Comparison of ENCODE assay signal across 8 cellular contexts in genomic region chr16:29620591-29620990, GRCh38. TPM values are rescaled to one million over a fixed set of nuclear protein-coding genes. Genes with fewer than 3 reads are reported as not detected.
DNase-seq lines count a peak whose midpoint lies in the region; ATAC-seq and TF ChIP-seq lines count a peak whose summit lies in the region.
"Not testable (repeated sequence)": the region's sequence is repeated elsewhere in the genome, so short reads cannot be mapped to it uniquely, and the experiment has no call there.

No MANE protein-coding gene starts in this region.

- in situ Hi-C loops in SK-MEL-5 (cut with HindIII; ENCODE audit: low pct_unique_long_range_greater_than_20kb, low sequenced_read_pairs): not testable (repeated sequence)

- not testable (repeated sequence) for H3K4me1 ChIP-seq in A673 (ENCODE audit: insufficient read depth, low read length, poor library complexity, severe bottlenecking)

- peak; percentile 24 for DNase-seq in A673 (ENCODE audit: low spot score)
- not testable (repeated sequence) for DNase-seq in GM06990 (ENCODE audit: extremely low read depth, insufficient read length); activated CD8-positive, alpha-beta memory T cell treated with anti-CD3 and anti-CD28 coated beads, Interleukin-2, amount 10 ng/mL, durations not matched to agents 7 days and 5 days
- peak; percentile 39 for DNase-seq in LHCN-M2 (ENCODE audit: low read depth)
- peak; percentile 41 for DNase-seq in SK-MEL-5 (ENCODE audit: low read depth, low spot score)
- peak; percentile 5 for DNase-seq in dermis blood vessel endothelial cell
- peak; percentile 16 for DNase-seq in left kidney (ENCODE audit: low read depth, low spot score)
- peak; percentile 63 for DNase-seq in stimulated activated CD4-positive, alpha-beta T cell treated with anti-CD3 and anti-CD28 coated beads, Interleukin-1b, Interleukin-23, amount 100 ng/mL, for 48 hours

- H3K4me3 Mint-ChIP-seq in activated CD8-positive, alpha-beta memory T cell treated with anti-CD3 and anti-CD28 coated beads, Interleukin-2, amount 10 ng/mL, durations not matched to agents 7 days and 5 days: not testable (repeated sequence)

- peak; percentile 58 for ATAC-seq in activated CD8-positive, alpha-beta memory T cell treated with anti-CD3 and anti-CD28 coated beads, Interleukin-2, amount 10 ng/mL, durations not matched to agents 7 days and 5 days

- not testable (repeated sequence) for H3K36me3 Mint-ChIP-seq in activated CD8-positive, alpha-beta memory T cell treated with anti-CD3 and anti-CD28 coated beads, Interleukin-2, amount 10 ng/mL, durations not matched to agents 7 days and 5 days

- H3K27ac Mint-ChIP-seq in activated CD8-positive, alpha-beta memory T cell treated with anti-CD3 and anti-CD28 coated beads, Interleukin-2, amount 10 ng/mL, durations not matched to agents 7 days and 5 days: not testable (repeated sequence)

- CTCF ChIA-PET in A673 (lab: Charles Lee); activated CD8-positive, alpha-beta memory T cell treated with anti-CD3 and anti-CD28 coated beads, Interleukin-2, amount 10 ng/mL, durations not matched to agents 7 days and 5 days (lab: Charles Lee): not testable (repeated sequence)

- H3K27ac ChIP-seq in A673 (ENCODE audit: low read depth, low read length, poor library complexity, severe bottlenecking): not testable (repeated sequence)

- H3K27me3 ChIP-seq in A673 (replicated peaks; ENCODE audit: insufficient read depth, low read depth, low read length, poor library complexity); GM06990 (replicated peaks; ENCODE audit: control insufficient read depth, insufficient read depth, low read length): not testable (repeated sequence)

- peak; percentile 33; the same call in 1 of the 2 replicates for TF ChIP-seq CTCF in A673 (conservative IDR thresholded peaks at IDR 0.05; ENCODE audit: low read depth, low read length)
- TF ChIP-seq CTCF in GM06990 (IDR thresholded peaks at IDR 0.05; ENCODE audit: insufficient read depth, low read length, poor library complexity, severe bottlenecking): peak; percentile 18

- not testable (repeated sequence) for H3K27me3 Mint-ChIP-seq in activated CD8-positive, alpha-beta memory T cell treated with anti-CD3 and anti-CD28 coated beads, Interleukin-2, amount 10 ng/mL, durations not matched to agents 7 days and 5 days

- not testable (repeated sequence) for H3K4me3 ChIP-seq in A673 (ENCODE audit: low read depth, low read length, poor library complexity, severe bottlenecking); GM06990 (replicated peaks; ENCODE audit: low read depth, low read length)

- H3K36me3 ChIP-seq in A673 (ENCODE audit: insufficient read depth, low read length, poor library complexity, severe bottlenecking); GM06990 (ENCODE audit: control insufficient read depth, insufficient read depth, low read length): not testable (repeated sequence)

- H3K4me1 Mint-ChIP-seq in activated CD8-positive, alpha-beta memory T cell treated with anti-CD3 and anti-CD28 coated beads, Interleukin-2, amount 10 ng/mL, durations not matched to agents 7 days and 5 days: peaks cover 11% of the 10 kb centered on the region

- intact Hi-C loops in A673 (cut with micrococcal nuclease; ENCODE audit: unreplicated experiment): not testable (repeated sequence)

- BruUV-seq in A673 (replicated peaks; lab: Mats Ljungman, UMichigan): not testable (repeated sequence)

- H3K9me3 ChIP-seq in A673 (ENCODE audit: low read depth, low read length, poor library complexity, severe bottlenecking): not testable (repeated sequence)

- POLR2A ChIA-PET in A673 (lab: Charles Lee; ENCODE audit: low non-redundant PET): not testable (repeated sequence)

- H3K9me3 Mint-ChIP-seq in activated CD8-positive, alpha-beta memory T cell treated with anti-CD3 and anti-CD28 coated beads, Interleukin-2, amount 10 ng/mL, durations not matched to agents 7 days and 5 days (ENCODE audit: low read depth): not testable (repeated sequence)

RNA-seq across cellular contexts. Expression of gene SPN, which starts 42.5 kb away (rescaled TPM):
- total RNA-seq in A673 (2021): not detected in 2 replicates
- total RNA-seq in LHCN-M2 (2014; rRNA removed): not detected in 2 replicates
- polyA plus RNA-seq in LHCN-M2 (2012): not detected
- total RNA-seq in SK-MEL-5 (2014; rRNA removed; shearing (Covaris generic)): not detected in 2 replicates
- 0.08 TPM in 1 of 2 replicates, not detected in the other for polyA plus RNA-seq in SK-MEL-5 (2015; cell fraction: cytosol; rRNA removed)
- not detected in 2 replicates for polyA plus RNA-seq in SK-MEL-5 (2015; cell fraction: nucleus; rRNA removed)
- 100 to 1,000 TPM; 329 to 351 TPM for total RNA-seq in activated CD8-positive, alpha-beta memory T cell treated with anti-CD3 and anti-CD28 coated beads, Interleukin-2, amount 10 ng/mL, durations not matched to agents 7 days and 5 days
- not detected in 2 replicates for total RNA-seq in dermis blood vessel endothelial cell

RNA-seq across cellular contexts. Expression of gene QPRT, which starts 58.4 kb away (rescaled TPM):
- total RNA-seq in A673 (2021) (31.1 and 48.3 TPM in 2 replicates), LHCN-M2 (2014; rRNA removed) (1.1 and 1.7 TPM in 2 replicates), dermis blood vessel endothelial cell (0.28 and 1.0 TPM in 2 replicates)
- 1.4 TPM for polyA plus RNA-seq in LHCN-M2 (2012)
- total RNA-seq in SK-MEL-5 (2014; rRNA removed; shearing (Covaris generic)): 41.1 and 46.0 TPM in 2 replicates
- polyA plus RNA-seq in SK-MEL-5 (2015; cell fraction: cytosol; rRNA removed): 44.2 and 52.6 TPM in 2 replicates
- polyA plus RNA-seq in SK-MEL-5 (2015; cell fraction: nucleus; rRNA removed): 19.2 and 20.7 TPM in 2 replicates
- total RNA-seq in activated CD8-positive, alpha-beta memory T cell treated with anti-CD3 and anti-CD28 coated beads, Interleukin-2, amount 10 ng/mL, durations not matched to agents 7 days and 5 days: 10 to 100 TPM; 13.3 to 15.7 TPM

Comparison
In these comparisons a context has a peak if more than half of its experiments do, and no peak if none do; other contexts are left out.
1. RNA of gene SPN, which starts 42.5 kb away (total RNA-seq): 329 to 351 TPM in activated CD8-positive, alpha-beta memory T cell treated with anti-CD3 and anti-CD28 coated beads, Interleukin-2, amount 10 ng/mL, durations not matched to agents 7 days and 5 days; not detected in A673, not detected in LHCN-M2, not detected in SK-MEL-5 and not detected in dermis blood vessel endothelial cell; every median in the first group is over 100 times any median in the second.